Comparison of ENCODE assay signal across 27 cellular contexts in genomic region chr2:190943706-190944105, GRCh38.
"Had no signal": no experiment of that assay in that cellular context is flagged by ENCODE, and none has a peak within 500 bp of the region (broad histone marks: within the 10 kb centered on the region; RNA-seq: fewer than 3 reads in every experiment).

No MANE protein-coding gene starts in this region.

- H3K27me3 ChIP-seq: adrenal gland, Peyer's patch, SJSA1 had no signal

- H3K36me3 ChIP-seq: adrenal gland, Peyer's patch, SJSA1 had no signal

- H3K27ac Mint-ChIP-seq: activated CD4-positive, alpha-beta memory T cell treated with anti-CD3 and anti-CD28 coated beads for 36 hours; activated CD4-positive, alpha-beta T cell treated with anti-CD3 and anti-CD28 coated beads, Interleukin-2, amount 10 ng/mL, durations not matched to agents 7 days and 5 days; activated naive CD8-positive, alpha-beta T cell treated with anti-CD3 and anti-CD28 coated beads, Interleukin-2, amount 10 ng/mL, durations not matched to agents 7 days and 5 days; T-helper 17 cell; WTC11 had no signal

- H3K9me3 ChIP-seq: Peyer's patch, SJSA1 had no signal

- H3K4me3 ChIP-seq: adrenal gland, Peyer's patch, SJSA1 had no signal

- H3K36me3 Mint-ChIP-seq: WTC11 had no signal

- DNase-seq: activated CD4-positive, alpha-beta memory T cell treated with anti-CD3 and anti-CD28 coated beads for 36 hours; activated CD4-positive, alpha-beta T cell treated with anti-CD3 and anti-CD28 coated beads, Interleukin-2, amount 10 ng/mL, durations not matched to agents 7 days and 5 days; activated CD4-positive, CD25-positive, alpha-beta regulatory T cell treated with anti-CD3 and anti-CD28 coated beads, Interleukin-2, amount 50 U/mL, for 72 hours; activated CD8-positive, alpha-beta memory T cell treated with anti-CD3 and anti-CD28 coated beads for 24 hours; activated effector memory CD4-positive, alpha-beta T cell treated with anti-CD3 and anti-CD28 coated beads, Interleukin-2, amount 50 U/mL, for 16 hours; activated naive CD4-positive, alpha-beta T cell treated with anti-CD3 and anti-CD28 coated beads for 36 hours; activated naive CD8-positive, alpha-beta T cell treated with anti-CD3 and anti-CD28 coated beads, Interleukin-2, amount 10 ng/mL, durations not matched to agents 7 days and 5 days; activated T-cell treated with anti-CD3 and anti-CD28 coated beads, Interleukin-2, amount 50 U/mL, for 4 hours; adrenal gland; anterior cingulate cortex; cerebellar nuclear complex; Kasumi-1; NCI-H1048; NCI-H1930; NCI-H2107; NCI-H2171 treated with DMSO at 0.1 percent for 48 hours; NCI-H226; NCI-H526 treated with DMSO at 0.1 percent for 48 hours; NCI-H82; OCI-M1; Peyer's patch; SHP77; SW 1271; T-helper 17 cell; T-helper 9 cell had no signal

- H3K27me3 Mint-ChIP-seq: activated CD4-positive, alpha-beta memory T cell treated with anti-CD3 and anti-CD28 coated beads for 36 hours; activated CD4-positive, alpha-beta T cell treated with anti-CD3 and anti-CD28 coated beads, Interleukin-2, amount 10 ng/mL, durations not matched to agents 7 days and 5 days; activated naive CD8-positive, alpha-beta T cell treated with anti-CD3 and anti-CD28 coated beads, Interleukin-2, amount 10 ng/mL, durations not matched to agents 7 days and 5 days; T-helper 17 cell had no signal

- ATAC-seq: activated T-cell treated with anti-CD3 and anti-CD28 coated beads, Interleukin-2, amount 50 U/mL, for 4 hours; T-helper 17 cell; WTC11 had no signal

- H3K9me3 Mint-ChIP-seq: activated CD4-positive, alpha-beta memory T cell treated with anti-CD3 and anti-CD28 coated beads for 36 hours; activated CD4-positive, alpha-beta T cell treated with anti-CD3 and anti-CD28 coated beads, Interleukin-2, amount 10 ng/mL, durations not matched to agents 7 days and 5 days; activated naive CD4-positive, alpha-beta T cell treated with anti-CD3 and anti-CD28 coated beads for 36 hours; activated naive CD8-positive, alpha-beta T cell treated with anti-CD3 and anti-CD28 coated beads, Interleukin-2, amount 10 ng/mL, durations not matched to agents 7 days and 5 days; activated T-cell treated with anti-CD3 and anti-CD28 coated beads, Interleukin-2, amount 50 U/mL, for 4 hours; WTC11 had no signal

- H3K4me3 Mint-ChIP-seq: activated CD4-positive, alpha-beta memory T cell treated with anti-CD3 and anti-CD28 coated beads for 36 hours; activated CD4-positive, alpha-beta T cell treated with anti-CD3 and anti-CD28 coated beads, Interleukin-2, amount 10 ng/mL, durations not matched to agents 7 days and 5 days; activated naive CD4-positive, alpha-beta T cell treated with anti-CD3 and anti-CD28 coated beads for 36 hours; activated naive CD8-positive, alpha-beta T cell treated with anti-CD3 and anti-CD28 coated beads, Interleukin-2, amount 10 ng/mL, durations not matched to agents 7 days and 5 days; activated T-cell treated with anti-CD3 and anti-CD28 coated beads, Interleukin-2, amount 50 U/mL, for 4 hours; T-helper 17 cell; WTC11 had no signal

- H3K27ac ChIP-seq: adrenal gland, Peyer's patch, SJSA1 had no signal
